21 cellular contexts compared by ENCODE assay signal in genomic region chr12:116249938-116250337, GRCh38.
"Had no signal": no experiment of that assay in that cellular context is flagged by ENCODE, and none has a peak within 500 bp of the region (broad histone marks: within the 10 kb centered on the region; RNA-seq: fewer than 3 reads in every experiment).

No MANE protein-coding gene starts in this region.

- ATAC-seq: effector memory CD8-positive, alpha-beta T cell; left colon; left ventricle myocardium superior; right cardiac atrium; stimulated activated effector memory CD8-positive, alpha-beta T cell treated with anti-CD3 and anti-CD28 coated beads, Interleukin-12 subunit alpha, Interleukin-12 subunit beta, amount 100 ng/mL, for 72 hours; stimulated activated naive CD8-positive, alpha-beta T cell treated with anti-CD3 and anti-CD28 coated beads, Interleukin-15, Interleukin-2, amounts not matched to agents 100 U/mL and 50 U/mL, for 24 hours had no signal

- FAIRE-seq: colon, kidney, urothelium cell line had no signal

- H3K27me3 Mint-ChIP-seq: dendritic cell treated with granulocyte-macrophage colony-stimulating factor and Interleukin-4, amounts not matched to agents 40 ng/mL and 50 ng/mL, for 4 days; effector memory CD8-positive, alpha-beta T cell; naive B cell; type B pancreatic cell had no signal

- H3K27ac Mint-ChIP-seq: dendritic cell treated with granulocyte-macrophage colony-stimulating factor and Interleukin-4, amounts not matched to agents 40 ng/mL and 50 ng/mL, for 4 days; effector memory CD8-positive, alpha-beta T cell; immature natural killer cell; stimulated activated effector memory CD8-positive, alpha-beta T cell treated with anti-CD3 and anti-CD28 coated beads, Interleukin-12 subunit alpha, Interleukin-12 subunit beta, amount 100 ng/mL, for 72 hours; type B pancreatic cell had no signal

- DNase-seq: effector memory CD8-positive, alpha-beta T cell; esophagus squamous epithelium; foreskin fibroblast; immature natural killer cell; kidney; left colon; left ventricle myocardium superior; mesendoderm; naive B cell; ovary; right cardiac atrium; stimulated activated CD4-positive, alpha-beta T cell treated with anti-CD3 and anti-CD28 coated beads, Interleukin-4, amount 100 ng/mL, for 1 hour; stimulated activated CD8-positive, alpha-beta memory T cell treated with anti-CD3 and anti-CD28 coated beads, Interleukin-4, amount 100 ng/mL, for 48 hours; stimulated activated naive CD8-positive, alpha-beta T cell treated with anti-CD3 and anti-CD28 coated beads, Interleukin-15, Interleukin-2, amounts not matched to agents 100 U/mL and 50 U/mL, for 24 hours; thyroid gland had no signal

- H3K4me3 Mint-ChIP-seq: dendritic cell treated with granulocyte-macrophage colony-stimulating factor and Interleukin-4, amounts not matched to agents 40 ng/mL and 50 ng/mL, for 4 days; neural crest cell; stimulated activated effector memory CD8-positive, alpha-beta T cell treated with anti-CD3 and anti-CD28 coated beads, Interleukin-12 subunit alpha, Interleukin-12 subunit beta, amount 100 ng/mL, for 72 hours; type B pancreatic cell had no signal
